8 cellular contexts compared by ENCODE assay signal in genomic region chr2:105114551-105114950, GRCh38.
DNase-seq lines count a peak whose midpoint lies in the region; ATAC-seq, FAIRE-seq and TF ChIP-seq lines count a peak whose summit lies in the region.

No MANE protein-coding gene starts in this region.

- H3K4me1 Mint-ChIP-seq in neural progenitor cell: peaks cover 3% of the 10 kb centered on the region
- no peaks in the 10 kb centered on the region for H3K4me1 Mint-ChIP-seq in activated CD4-positive, alpha-beta T cell treated with anti-CD3 and anti-CD28 coated beads for 36 hours

- H3K36me3 ChIP-seq in Loucy (ENCODE audit: insufficient read depth, low read length): no peaks in the 10 kb centered on the region
- H3K36me3 ChIP-seq in esophagus muscularis mucosa: no peaks in the 10 kb centered on the region
- no peaks in the 10 kb centered on the region for H3K36me3 ChIP-seq in neural progenitor cell

- peak; percentile 82 for TF ChIP-seq CTCF in A549 (IDR thresholded peaks at IDR 0.05)
- peak; percentile 90 for TF ChIP-seq CTCF in Loucy (conservative IDR thresholded peaks at IDR 0.05; ENCODE audit: low read length)
- TF ChIP-seq CTCF in esophagus muscularis mucosa (IDR thresholded peaks at IDR 0.05): peak; percentile 66 to 81 (median 71)
- TF ChIP-seq CTCF in neural progenitor cell (IDR thresholded peaks at IDR 0.05): peak; percentile 86

- peak; percentile 86 to 89 for TF ChIP-seq RAD21 in A549 (conservative IDR thresholded peaks at IDR 0.05 in 1 of 2, IDR thresholded peaks at IDR 0.05 in 1 of 2)

- no peaks in the 10 kb centered on the region for H3K9me2 ChIP-seq in Loucy (replicated peaks; ENCODE audit: low read depth, low read length)

- no peaks in the 10 kb centered on the region for H3K9me3 Mint-ChIP-seq in neural progenitor cell
- no peaks in the 10 kb centered on the region for H3K9me3 Mint-ChIP-seq in activated CD4-positive, alpha-beta T cell treated with anti-CD3 and anti-CD28 coated beads for 36 hours (ENCODE audit: low read depth)

- no peak overlapping the region for H3K27ac Mint-ChIP-seq in neural progenitor cell
- no peak overlapping the region for H3K27ac Mint-ChIP-seq in activated CD4-positive, alpha-beta T cell treated with anti-CD3 and anti-CD28 coated beads for 36 hours

- H3K27me3 ChIP-seq in Loucy (ENCODE audit: insufficient read depth, low read length, poor library complexity, severe bottlenecking): no peaks in the 10 kb centered on the region
- H3K27me3 ChIP-seq in esophagus muscularis mucosa: peaks cover 0 to 4% (median 0%) of the 10 kb centered on the region in 4 donors
- H3K27me3 ChIP-seq in neural progenitor cell: no peaks in the 10 kb centered on the region

- H3K4me3 Mint-ChIP-seq in neural progenitor cell: no peak overlapping the region
- H3K4me3 Mint-ChIP-seq in activated CD4-positive, alpha-beta T cell treated with anti-CD3 and anti-CD28 coated beads for 36 hours: no peak overlapping the region

- H3K27ac ChIP-seq in A549: no peak overlapping the region
- H3K27ac ChIP-seq in esophagus muscularis mucosa (replicated peaks in 1 of 4): no peak overlapping the region
- no peak overlapping the region for H3K27ac ChIP-seq in neural progenitor cell

- H3K4me1 ChIP-seq in A549 (no peaks in the 10 kb centered on the region), Loucy (ENCODE audit: insufficient read depth, low read length, poor library complexity, severe bottlenecking) (no peaks in the 10 kb centered on the region), esophagus muscularis mucosa (peaks cover 0 to 4% (median 0%) of the 10 kb centered on the region in 4 donors), neural progenitor cell (no peaks in the 10 kb centered on the region)

- H3K9me3 ChIP-seq in A549 (no peaks in the 10 kb centered on the region), Loucy (ENCODE audit: insufficient read depth, low read depth, low read length) (no peaks in the 10 kb centered on the region), esophagus muscularis mucosa (no peaks in the 10 kb centered on the region), neural progenitor cell (ENCODE audit: low read depth) (no peaks in the 10 kb centered on the region)

- no peaks in the 10 kb centered on the region for H3K79me2 ChIP-seq in Loucy (ENCODE audit: insufficient read depth, low read length)
- no peaks in the 10 kb centered on the region for H3K79me2 ChIP-seq in neural progenitor cell (ENCODE audit: low read depth)

- no peaks in the 10 kb centered on the region for H3K36me3 Mint-ChIP-seq in neural progenitor cell
- peaks cover 8% of the 10 kb centered on the region for H3K36me3 Mint-ChIP-seq in activated CD4-positive, alpha-beta T cell treated with anti-CD3 and anti-CD28 coated beads for 36 hours (ENCODE audit: low read depth)

- H3K4me3 ChIP-seq in A549 (no peak overlapping the region), Loucy (ENCODE audit: low read length, poor library complexity, severe bottlenecking) (no peak overlapping the region), esophagus muscularis mucosa (no peak overlapping the region), neural progenitor cell (no peak overlapping the region)

- TF ChIP-seq POLR2A in A549 (IDR thresholded peaks at IDR 0.05; ENCODE audit: low read length) (no peak), GM12892 (IDR thresholded peaks at IDR 0.05; ENCODE audit: low read depth, low read length) (no peak), esophagus muscularis mucosa (IDR thresholded peaks at IDR 0.05; ENCODE audit: low read depth) (no peak)

- DNase-seq in A549 (ENCODE audit: low read depth in 1 of 2, low spot score in 1 of 2) (peak; percentile 59 to 70), GM12892 (ENCODE audit: insufficient read length) (no peak), SHP77 treated with DMSO at 0.1 percent for 48 hours (lab: John Stamatoyannopoulos, UW) (peak; percentile 17), esophagus muscularis mucosa (ENCODE audit: extremely low spot score) (no peak), neural progenitor cell (ENCODE audit: low spot score) (peak; percentile 74), occipital lobe (lab: John Stamatoyannopoulos, UW) (no peak)
- DNase-seq in activated CD4-positive, alpha-beta T cell treated with anti-CD3 and anti-CD28 coated beads for 36 hours: no peak

- WGBS in A549 (ENCODE audit: missing lambda C conversion rate): 25% methylated on average over 4 of the region's 4 CpGs
- WGBS in esophagus muscularis mucosa: 21% methylated on average over 4 of the region's 4 CpGs

- no peaks in the 10 kb centered on the region for H3K27me3 Mint-ChIP-seq in neural progenitor cell (ENCODE audit: insufficient read depth, low read depth)
- no peaks in the 10 kb centered on the region for H3K27me3 Mint-ChIP-seq in activated CD4-positive, alpha-beta T cell treated with anti-CD3 and anti-CD28 coated beads for 36 hours

- H3K9ac ChIP-seq in Loucy (ENCODE audit: low read depth, low read length, poor library complexity, severe bottlenecking): no peak overlapping the region
- H3K9ac ChIP-seq in neural progenitor cell: no peak overlapping the region

- TF ChIP-seq EP300 in A549 (IDR thresholded peaks at IDR 0.05) (no peak), esophagus muscularis mucosa (IDR thresholded peaks at IDR 0.05) (no peak)

- intact Hi-C loops in esophagus muscularis mucosa (cut with DNase I): no loop called here
- intact Hi-C loops in activated CD4-positive, alpha-beta T cell treated with anti-CD3 and anti-CD28 coated beads for 36 hours (cut with DNase I, micrococcal nuclease): loop anchor here (1.0 kb wide), 1 partner anchor 121 kb away; no protein-coding TSS in a partner anchor

- CTCF ChIA-PET in A549 (lab: Yijun Ruan, JAX): interaction anchor here (0.8 to 11.8 kb wide), 31 partner anchors 10 to 184 kb away, joined by 3 to 312 read pairs (median 4); partner anchors contain the start of gene GPR45
- CTCF ChIA-PET in activated CD4-positive, alpha-beta T cell treated with anti-CD3 and anti-CD28 coated beads for 36 hours (lab: Charles Lee): interaction anchor here (0.5 to 5.8 kb wide), 30 partner anchors 8 to 408 kb away, joined by 3 to 206 read pairs (median 4); partner anchors contain the start of gene GPR45

- H3F3A ChIP-seq in Loucy (ENCODE audit: low read depth) (no peaks in the 10 kb centered on the region), neural progenitor cell (ENCODE audit: low read depth) (no peaks in the 10 kb centered on the region)

- FAIRE-seq in A549 (lab: Jason Lieb, UNC) (no peak), GM12892 (lab: Jason Lieb, UNC) (peak; percentile 80)

- H4K20me1 ChIP-seq in Loucy (ENCODE audit: insufficient read depth, low read length, poor library complexity, severe bottlenecking) (no peaks in the 10 kb centered on the region), neural progenitor cell (ENCODE audit: low read depth) (no peaks in the 10 kb centered on the region)

- no peak overlapping the region for H2AFZ ChIP-seq in Loucy (ENCODE audit: low read length)
- no peak overlapping the region for H2AFZ ChIP-seq in neural progenitor cell (replicated peaks)

- peak; percentile 65 to 83; a peak in 4 of 6 replicates for ATAC-seq in A549
- ATAC-seq in activated CD4-positive, alpha-beta T cell treated with anti-CD3 and anti-CD28 coated beads for 36 hours: no peak

- POLR2A ChIA-PET in A549 (lab: Yijun Ruan, JAX): no interaction called here
- POLR2A ChIA-PET in activated CD4-positive, alpha-beta T cell treated with anti-CD3 and anti-CD28 coated beads for 36 hours (lab: Charles Lee): no interaction called here

- H3K4me2 ChIP-seq in A549 (no peak overlapping the region), Loucy (ENCODE audit: low read depth, low read length, poor library complexity, severe bottlenecking) (no peak overlapping the region), neural progenitor cell (no peak overlapping the region)

TF ChIP-seq in A549, 52 proteins besides CTCF, POLR2A, EP300 and RAD21:
- TF ChIP-seq SMC3 (IDR thresholded peaks at IDR 0.05) (peak; percentile 66), BHLHE40 (IDR thresholded peaks at IDR 0.05; ENCODE audit: low read depth, low read length) (no peak)
TF ChIP-seq in A549: peak in this region for 1.

Comparison
In these comparisons a context has a peak if more than half of its experiments do, and no peak if none do; other contexts are left out.
1. DNase-seq: peak in A549 (2 of 2), SHP77 treated with DMSO at 0.1 percent for 48 hours (single experiment) and neural progenitor cell (single experiment); none in GM12892 (single experiment), esophagus muscularis mucosa (single experiment), activated CD4-positive, alpha-beta T cell treated with anti-CD3 and anti-CD28 coated beads for 36 hours (single experiment) and occipital lobe (single experiment).
2. Peak in every context shown above with its lines, with median percentiles within 50 percentile points of each other: CTCF ChIP-seq.